Comparison of ENCODE assay signal across 2 cellular contexts in the genomic region with DNA sequence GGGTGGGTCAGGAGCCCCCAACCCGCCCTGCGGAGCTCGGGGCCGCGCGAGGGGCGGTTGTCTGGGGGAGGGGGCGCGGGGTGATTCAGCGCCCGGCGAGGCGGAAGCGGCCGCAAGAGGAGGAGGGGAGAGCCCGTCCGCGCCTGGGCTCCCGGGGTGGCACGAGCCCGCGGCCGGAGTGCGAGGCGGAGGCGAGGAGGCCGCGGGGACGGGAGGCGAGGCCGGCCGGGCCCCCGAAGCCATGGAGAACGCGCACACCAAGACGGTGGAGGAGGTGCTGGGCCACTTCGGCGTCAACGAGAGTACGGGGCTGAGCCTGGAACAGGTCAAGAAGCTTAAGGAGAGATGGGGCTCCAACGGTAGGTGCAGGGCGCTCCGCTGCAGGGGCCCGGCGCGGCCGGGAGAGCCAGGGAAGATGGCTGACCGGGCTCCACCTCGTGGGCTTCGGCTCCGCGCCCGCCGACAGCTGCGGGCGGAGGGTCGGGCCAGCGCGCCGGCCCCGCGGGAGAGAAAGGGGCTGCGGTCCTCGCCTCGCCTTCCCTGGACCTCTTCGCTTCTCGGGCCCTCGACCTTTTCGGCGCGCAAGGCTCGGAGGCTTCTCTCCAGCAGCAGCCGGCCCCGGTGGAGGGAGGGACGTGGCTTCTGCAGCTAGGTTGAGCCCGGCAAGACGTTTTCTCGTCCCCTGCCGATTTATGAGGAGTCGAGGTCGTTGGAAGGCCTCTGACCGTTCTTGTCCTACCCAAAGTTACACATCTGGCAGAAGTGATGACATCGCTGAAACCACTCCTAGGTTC.
TF ChIP-seq lines count a peak whose summit lies in the region.

No MANE protein-coding gene starts in this region.

TF ChIP-seq in IMR-90, 13 proteins besides CTCF, POLR2A, EP300 and RAD21:
- TF ChIP-seq, protein P1, sequence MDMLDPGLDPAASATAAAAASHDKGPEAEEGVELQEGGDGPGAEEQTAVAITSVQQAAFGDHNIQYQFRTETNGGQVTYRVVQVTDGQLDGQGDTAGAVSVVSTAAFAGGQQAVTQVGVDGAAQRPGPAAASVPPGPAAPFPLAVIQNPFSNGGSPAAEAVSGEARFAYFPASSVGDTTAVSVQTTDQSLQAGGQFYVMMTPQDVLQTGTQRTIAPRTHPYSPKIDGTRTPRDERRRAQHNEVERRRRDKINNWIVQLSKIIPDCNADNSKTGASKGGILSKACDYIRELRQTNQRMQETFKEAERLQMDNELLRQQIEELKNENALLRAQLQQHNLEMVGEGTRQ (IDR thresholded peaks at IDR 0.05; ENCODE audit: low read depth, low read length) = no peak
- TF ChIP-seq RFX5 (IDR thresholded peaks at IDR 0.05; ENCODE audit: low read depth, low read length) (no peak), FOS (IDR thresholded peaks at IDR 0.05; ENCODE audit: low read depth, low read length) (no peak; the same call in 1 of the 2 replicates), MAFK (IDR thresholded peaks at IDR 0.05; ENCODE audit: low read depth, low read length) (peak; percentile 41; the same call in 1 of the 2 replicates), MAZ (IDR thresholded peaks at IDR 0.05; ENCODE audit: borderline replicate concordance, low read depth, low read length) (peak; percentile 53; the same call in 1 of the 2 replicates), RCOR1 (IDR thresholded peaks at IDR 0.05; ENCODE audit: insufficient replicate concordance, low read length) (no peak), SMC3 (IDR thresholded peaks at IDR 0.05; ENCODE audit: low read depth, low read length) (no peak), CEBPB (IDR thresholded peaks at IDR 0.05; ENCODE audit: low read depth, low read length) (peak; percentile 32; the same call in 1 of the 2 replicates), CHD1 (IDR thresholded peaks at IDR 0.05; ENCODE audit: low read depth, low read length) (0 out of 2 replicates have a peak, but pooled peaks have one; percentile 18), MXI1 (IDR thresholded peaks at IDR 0.05; ENCODE audit: borderline replicate concordance, low read depth, low read length) (no peak), NFE2L2 (IDR thresholded peaks at IDR 0.05; ENCODE audit: low read depth, low read length) (no peak), BHLHE40 (IDR thresholded peaks at IDR 0.05; ENCODE audit: low read depth, low read length) (peak; percentile 68; the same call in 1 of the 2 replicates)
- TF ChIP-seq, protein P2, sequence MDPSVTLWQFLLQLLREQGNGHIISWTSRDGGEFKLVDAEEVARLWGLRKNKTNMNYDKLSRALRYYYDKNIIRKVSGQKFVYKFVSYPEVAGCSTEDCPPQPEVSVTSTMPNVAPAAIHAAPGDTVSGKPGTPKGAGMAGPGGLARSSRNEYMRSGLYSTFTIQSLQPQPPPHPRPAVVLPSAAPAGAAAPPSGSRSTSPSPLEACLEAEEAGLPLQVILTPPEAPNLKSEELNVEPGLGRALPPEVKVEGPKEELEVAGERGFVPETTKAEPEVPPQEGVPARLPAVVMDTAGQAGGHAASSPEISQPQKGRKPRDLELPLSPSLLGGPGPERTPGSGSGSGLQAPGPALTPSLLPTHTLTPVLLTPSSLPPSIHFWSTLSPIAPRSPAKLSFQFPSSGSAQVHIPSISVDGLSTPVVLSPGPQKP (IDR thresholded peaks at IDR 0.05; ENCODE audit: borderline replicate concordance, low read depth, low read length) = no peak

TF ChIP-seq in GM12878, 131 proteins besides CTCF, POLR2A, EP300 and RAD21:
- TF ChIP-seq POLR2AphosphoS5 (IDR thresholded peaks at IDR 0.05; ENCODE audit: low read length) (peak; percentile 79; the same call in 1 of the 2 replicates), SIN3A (IDR thresholded peaks at IDR 0.05; ENCODE audit: low read depth, low read length) (no peak; the same call in 1 of the 2 replicates), GATAD2B (conservative IDR thresholded peaks at IDR 0.05; ENCODE audit: low read depth) (peak; percentile 43), SREBF1 (IDR thresholded peaks at IDR 0.05; ENCODE audit: low read length) (no peak), MYC (IDR thresholded peaks at IDR 0.05; ENCODE audit: insufficient read depth, insufficient read length, insufficient replicate concordance, low read length, severe bottlenecking) (peak; percentile 55), TAF1 (IDR thresholded peaks at IDR 0.05; ENCODE audit: borderline replicate concordance, low read depth, low read length) (peak; percentile 27; the same call in 1 of the 2 replicates), MXI1 (IDR thresholded peaks at IDR 0.05; ENCODE audit: low read depth, low read length) (peak; percentile 69), NFYA (IDR thresholded peaks at IDR 0.05; ENCODE audit: borderline replicate concordance, low read depth, low read length) (no peak), IKZF1 (conservative IDR thresholded peaks at IDR 0.05) (peak; percentile 45), BHLHE40 (IDR thresholded peaks at IDR 0.05; ENCODE audit: borderline replicate concordance in 1 of 2, low read depth in 2 of 2, low read length in 1 of 2) (peak; percentile 24 to 83; a peak in 3 of 4 replicates), DPF2 (IDR thresholded peaks at IDR 0.05) (peak; percentile 72), CHD1 (IDR thresholded peaks at IDR 0.05; ENCODE audit: low read depth, low read length) (peak; percentile 66; the same call in 1 of the 2 replicates), BACH1 (IDR thresholded peaks at IDR 0.05; ENCODE audit: borderline replicate concordance) (peak; percentile 56; the same call in 1 of the 2 replicates), RUNX3 (IDR thresholded peaks at IDR 0.05; ENCODE audit: low read length) (peak; percentile 9; the same call in 1 of the 2 replicates), POLR2AphosphoS2 (IDR thresholded peaks at IDR 0.05; ENCODE audit: low read depth, low read length) (0 out of 2 replicates have a peak, but pooled peaks have one; percentile 50), STAT3 (IDR thresholded peaks at IDR 0.05; ENCODE audit: low read depth, low read length) (no peak), EGR1 (IDR thresholded peaks at IDR 0.05; ENCODE audit: borderline replicate concordance in 1 of 2, low read depth in 2 of 2, low read length in 2 of 2) (0 out of 3 replicates have a peak, but pooled peaks of 1 of the 2 experiments have one; percentile 4), TCF12 (IDR thresholded peaks at IDR 0.05; ENCODE audit: low read depth, low read length) (0 out of 2 replicates have a peak, but pooled peaks have one; percentile 4), SPI1 (IDR thresholded peaks at IDR 0.05; ENCODE audit: borderline replicate concordance, insufficient read depth, low read depth, low read length) (no peak), YY1 (IDR thresholded peaks at IDR 0.05; ENCODE audit: low read depth, low read length) (peak; percentile 93), MTA3 (IDR thresholded peaks at IDR 0.05; ENCODE audit: borderline replicate concordance, low read length) (no peak), LARP7 (IDR thresholded peaks at IDR 0.05) (peak; percentile 79; the same call in 1 of the 2 replicates)
- TF ChIP-seq, protein P3, sequence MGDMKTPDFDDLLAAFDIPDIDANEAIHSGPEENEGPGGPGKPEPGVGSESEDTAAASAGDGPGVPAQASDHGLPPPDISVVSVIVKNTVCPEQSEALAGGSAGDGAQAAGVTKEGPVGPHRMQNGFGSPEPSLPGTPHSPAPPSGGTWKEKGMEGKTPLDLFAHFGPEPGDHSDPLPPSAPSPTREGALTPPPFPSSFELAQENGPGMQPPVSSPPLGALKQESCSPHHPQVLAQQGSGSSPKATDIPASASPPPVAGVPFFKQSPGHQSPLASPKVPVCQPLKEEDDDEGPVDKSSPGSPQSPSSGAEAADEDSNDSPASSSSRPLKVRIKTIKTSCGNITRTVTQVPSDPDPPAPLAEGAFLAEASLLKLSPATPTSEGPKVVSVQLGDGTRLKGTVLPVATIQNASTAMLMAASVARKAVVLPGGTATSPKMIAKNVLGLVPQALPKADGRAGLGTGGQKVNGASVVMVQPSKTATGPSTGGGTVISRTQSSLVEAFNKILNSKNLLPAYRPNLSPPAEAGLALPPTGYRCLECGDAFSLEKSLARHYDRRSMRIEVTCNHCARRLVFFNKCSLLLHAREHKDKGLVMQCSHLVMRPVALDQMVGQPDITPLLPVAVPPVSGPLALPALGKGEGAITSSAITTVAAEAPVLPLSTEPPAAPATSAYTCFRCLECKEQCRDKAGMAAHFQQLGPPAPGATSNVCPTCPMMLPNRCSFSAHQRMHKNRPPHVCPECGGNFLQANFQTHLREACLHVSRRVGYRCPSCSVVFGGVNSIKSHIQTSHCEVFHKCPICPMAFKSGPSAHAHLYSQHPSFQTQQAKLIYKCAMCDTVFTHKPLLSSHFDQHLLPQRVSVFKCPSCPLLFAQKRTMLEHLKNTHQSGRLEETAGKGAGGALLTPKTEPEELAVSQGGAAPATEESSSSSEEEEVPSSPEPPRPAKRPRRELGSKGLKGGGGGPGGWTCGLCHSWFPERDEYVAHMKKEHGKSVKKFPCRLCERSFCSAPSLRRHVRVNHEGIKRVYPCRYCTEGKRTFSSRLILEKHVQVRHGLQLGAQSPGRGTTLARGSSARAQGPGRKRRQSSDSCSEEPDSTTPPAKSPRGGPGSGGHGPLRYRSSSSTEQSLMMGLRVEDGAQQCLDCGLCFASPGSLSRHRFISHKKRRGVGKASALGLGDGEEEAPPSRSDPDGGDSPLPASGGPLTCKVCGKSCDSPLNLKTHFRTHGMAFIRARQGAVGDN (IDR thresholded peaks at IDR 0.05) = peak; percentile 30; the same call in 1 of the 2 replicates
- TF ChIP-seq, protein P4, sequence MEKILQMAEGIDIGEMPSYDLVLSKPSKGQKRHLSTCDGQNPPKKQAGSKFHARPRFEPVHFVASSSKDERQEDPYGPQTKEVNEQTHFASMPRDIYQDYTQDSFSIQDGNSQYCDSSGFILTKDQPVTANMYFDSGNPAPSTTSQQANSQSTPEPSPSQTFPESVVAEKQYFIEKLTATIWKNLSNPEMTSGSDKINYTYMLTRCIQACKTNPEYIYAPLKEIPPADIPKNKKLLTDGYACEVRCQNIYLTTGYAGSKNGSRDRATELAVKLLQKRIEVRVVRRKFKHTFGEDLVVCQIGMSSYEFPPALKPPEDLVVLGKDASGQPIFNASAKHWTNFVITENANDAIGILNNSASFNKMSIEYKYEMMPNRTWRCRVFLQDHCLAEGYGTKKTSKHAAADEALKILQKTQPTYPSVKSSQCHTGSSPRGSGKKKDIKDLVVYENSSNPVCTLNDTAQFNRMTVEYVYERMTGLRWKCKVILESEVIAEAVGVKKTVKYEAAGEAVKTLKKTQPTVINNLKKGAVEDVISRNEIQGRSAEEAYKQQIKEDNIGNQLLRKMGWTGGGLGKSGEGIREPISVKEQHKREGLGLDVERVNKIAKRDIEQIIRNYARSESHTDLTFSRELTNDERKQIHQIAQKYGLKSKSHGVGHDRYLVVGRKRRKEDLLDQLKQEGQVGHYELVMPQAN (conservative IDR thresholded peaks at IDR 0.05) = peak; percentile 50
- TF ChIP-seq, protein P5, sequence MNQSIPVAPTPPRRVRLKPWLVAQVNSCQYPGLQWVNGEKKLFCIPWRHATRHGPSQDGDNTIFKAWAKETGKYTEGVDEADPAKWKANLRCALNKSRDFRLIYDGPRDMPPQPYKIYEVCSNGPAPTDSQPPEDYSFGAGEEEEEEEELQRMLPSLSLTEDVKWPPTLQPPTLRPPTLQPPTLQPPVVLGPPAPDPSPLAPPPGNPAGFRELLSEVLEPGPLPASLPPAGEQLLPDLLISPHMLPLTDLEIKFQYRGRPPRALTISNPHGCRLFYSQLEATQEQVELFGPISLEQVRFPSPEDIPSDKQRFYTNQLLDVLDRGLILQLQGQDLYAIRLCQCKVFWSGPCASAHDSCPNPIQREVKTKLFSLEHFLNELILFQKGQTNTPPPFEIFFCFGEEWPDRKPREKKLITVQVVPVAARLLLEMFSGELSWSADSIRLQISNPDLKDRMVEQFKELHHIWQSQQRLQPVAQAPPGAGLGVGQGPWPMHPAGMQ (IDR thresholded peaks at IDR 0.05; ENCODE audit: borderline replicate concordance) = no peak
- TF ChIP-seq, protein P6, sequence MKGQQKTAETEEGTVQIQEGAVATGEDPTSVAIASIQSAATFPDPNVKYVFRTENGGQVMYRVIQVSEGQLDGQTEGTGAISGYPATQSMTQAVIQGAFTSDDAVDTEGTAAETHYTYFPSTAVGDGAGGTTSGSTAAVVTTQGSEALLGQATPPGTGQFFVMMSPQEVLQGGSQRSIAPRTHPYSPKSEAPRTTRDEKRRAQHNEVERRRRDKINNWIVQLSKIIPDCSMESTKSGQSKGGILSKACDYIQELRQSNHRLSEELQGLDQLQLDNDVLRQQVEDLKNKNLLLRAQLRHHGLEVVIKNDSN (IDR thresholded peaks at IDR 0.05; ENCODE audit: borderline replicate concordance, extremely low read length, insufficient read depth, low read depth, low read length) = no peak
- TF ChIP-seq, protein P7, sequence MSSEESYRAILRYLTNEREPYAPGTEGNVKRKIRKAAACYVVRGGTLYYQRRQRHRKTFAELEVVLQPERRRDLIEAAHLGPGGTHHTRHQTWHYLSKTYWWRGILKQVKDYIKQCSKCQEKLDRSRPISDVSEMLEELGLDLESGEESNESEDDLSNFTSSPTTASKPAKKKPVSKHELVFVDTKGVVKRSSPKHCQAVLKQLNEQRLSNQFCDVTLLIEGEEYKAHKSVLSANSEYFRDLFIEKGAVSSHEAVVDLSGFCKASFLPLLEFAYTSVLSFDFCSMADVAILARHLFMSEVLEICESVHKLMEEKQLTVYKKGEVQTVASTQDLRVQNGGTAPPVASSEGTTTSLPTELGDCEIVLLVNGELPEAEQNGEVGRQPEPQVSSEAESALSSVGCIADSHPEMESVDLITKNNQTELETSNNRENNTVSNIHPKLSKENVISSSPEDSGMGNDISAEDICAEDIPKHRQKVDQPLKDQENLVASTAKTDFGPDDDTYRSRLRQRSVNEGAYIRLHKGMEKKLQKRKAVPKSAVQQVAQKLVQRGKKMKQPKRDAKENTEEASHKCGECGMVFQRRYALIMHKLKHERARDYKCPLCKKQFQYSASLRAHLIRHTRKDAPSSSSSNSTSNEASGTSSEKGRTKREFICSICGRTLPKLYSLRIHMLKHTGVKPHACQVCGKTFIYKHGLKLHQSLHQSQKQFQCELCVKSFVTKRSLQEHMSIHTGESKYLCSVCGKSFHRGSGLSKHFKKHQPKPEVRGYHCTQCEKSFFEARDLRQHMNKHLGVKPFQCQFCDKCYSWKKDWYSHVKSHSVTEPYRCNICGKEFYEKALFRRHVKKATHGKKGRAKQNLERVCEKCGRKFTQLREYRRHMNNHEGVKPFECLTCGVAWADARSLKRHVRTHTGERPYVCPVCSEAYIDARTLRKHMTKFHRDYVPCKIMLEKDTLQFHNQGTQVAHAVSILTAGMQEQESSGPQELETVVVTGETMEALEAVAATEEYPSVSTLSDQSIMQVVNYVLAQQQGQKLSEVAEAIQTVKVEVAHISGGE (CRISPR knock-in tag; IDR thresholded peaks at IDR 0.05) = no peak
TF ChIP-seq in GM12878: peak in this region for 18.
